Comparison of ENCODE assay signal across 1 cellular context in the genomic region with DNA sequence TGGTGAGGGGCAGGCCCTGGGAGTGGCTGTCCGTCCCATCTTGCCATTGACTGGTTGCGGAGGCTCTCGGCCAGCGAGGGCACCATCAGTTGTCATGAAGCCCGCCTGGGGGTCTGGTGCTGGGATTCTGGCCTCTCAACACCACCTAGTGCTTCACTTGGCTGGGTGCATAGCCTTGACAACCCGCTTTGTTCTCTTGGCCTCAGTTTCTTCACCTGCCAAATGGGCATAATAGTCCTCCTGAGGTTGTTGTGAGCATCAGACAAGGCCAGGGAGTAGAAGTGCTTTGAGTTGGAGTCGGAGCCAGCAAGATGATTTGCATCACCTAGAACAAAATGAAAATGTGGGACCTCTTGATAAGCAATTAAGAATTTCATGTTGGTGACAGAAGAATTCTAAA.
A peak's percentile ranks its signal among the peaks of the same experiment; 100 is the strongest.
TF ChIP-seq lines count a peak whose summit lies in the region.

No MANE protein-coding gene starts in this region.

TF ChIP-seq in H1, 55 proteins besides CTCF, POLR2A, EP300 and RAD21:
- TF ChIP-seq, protein P1, sequence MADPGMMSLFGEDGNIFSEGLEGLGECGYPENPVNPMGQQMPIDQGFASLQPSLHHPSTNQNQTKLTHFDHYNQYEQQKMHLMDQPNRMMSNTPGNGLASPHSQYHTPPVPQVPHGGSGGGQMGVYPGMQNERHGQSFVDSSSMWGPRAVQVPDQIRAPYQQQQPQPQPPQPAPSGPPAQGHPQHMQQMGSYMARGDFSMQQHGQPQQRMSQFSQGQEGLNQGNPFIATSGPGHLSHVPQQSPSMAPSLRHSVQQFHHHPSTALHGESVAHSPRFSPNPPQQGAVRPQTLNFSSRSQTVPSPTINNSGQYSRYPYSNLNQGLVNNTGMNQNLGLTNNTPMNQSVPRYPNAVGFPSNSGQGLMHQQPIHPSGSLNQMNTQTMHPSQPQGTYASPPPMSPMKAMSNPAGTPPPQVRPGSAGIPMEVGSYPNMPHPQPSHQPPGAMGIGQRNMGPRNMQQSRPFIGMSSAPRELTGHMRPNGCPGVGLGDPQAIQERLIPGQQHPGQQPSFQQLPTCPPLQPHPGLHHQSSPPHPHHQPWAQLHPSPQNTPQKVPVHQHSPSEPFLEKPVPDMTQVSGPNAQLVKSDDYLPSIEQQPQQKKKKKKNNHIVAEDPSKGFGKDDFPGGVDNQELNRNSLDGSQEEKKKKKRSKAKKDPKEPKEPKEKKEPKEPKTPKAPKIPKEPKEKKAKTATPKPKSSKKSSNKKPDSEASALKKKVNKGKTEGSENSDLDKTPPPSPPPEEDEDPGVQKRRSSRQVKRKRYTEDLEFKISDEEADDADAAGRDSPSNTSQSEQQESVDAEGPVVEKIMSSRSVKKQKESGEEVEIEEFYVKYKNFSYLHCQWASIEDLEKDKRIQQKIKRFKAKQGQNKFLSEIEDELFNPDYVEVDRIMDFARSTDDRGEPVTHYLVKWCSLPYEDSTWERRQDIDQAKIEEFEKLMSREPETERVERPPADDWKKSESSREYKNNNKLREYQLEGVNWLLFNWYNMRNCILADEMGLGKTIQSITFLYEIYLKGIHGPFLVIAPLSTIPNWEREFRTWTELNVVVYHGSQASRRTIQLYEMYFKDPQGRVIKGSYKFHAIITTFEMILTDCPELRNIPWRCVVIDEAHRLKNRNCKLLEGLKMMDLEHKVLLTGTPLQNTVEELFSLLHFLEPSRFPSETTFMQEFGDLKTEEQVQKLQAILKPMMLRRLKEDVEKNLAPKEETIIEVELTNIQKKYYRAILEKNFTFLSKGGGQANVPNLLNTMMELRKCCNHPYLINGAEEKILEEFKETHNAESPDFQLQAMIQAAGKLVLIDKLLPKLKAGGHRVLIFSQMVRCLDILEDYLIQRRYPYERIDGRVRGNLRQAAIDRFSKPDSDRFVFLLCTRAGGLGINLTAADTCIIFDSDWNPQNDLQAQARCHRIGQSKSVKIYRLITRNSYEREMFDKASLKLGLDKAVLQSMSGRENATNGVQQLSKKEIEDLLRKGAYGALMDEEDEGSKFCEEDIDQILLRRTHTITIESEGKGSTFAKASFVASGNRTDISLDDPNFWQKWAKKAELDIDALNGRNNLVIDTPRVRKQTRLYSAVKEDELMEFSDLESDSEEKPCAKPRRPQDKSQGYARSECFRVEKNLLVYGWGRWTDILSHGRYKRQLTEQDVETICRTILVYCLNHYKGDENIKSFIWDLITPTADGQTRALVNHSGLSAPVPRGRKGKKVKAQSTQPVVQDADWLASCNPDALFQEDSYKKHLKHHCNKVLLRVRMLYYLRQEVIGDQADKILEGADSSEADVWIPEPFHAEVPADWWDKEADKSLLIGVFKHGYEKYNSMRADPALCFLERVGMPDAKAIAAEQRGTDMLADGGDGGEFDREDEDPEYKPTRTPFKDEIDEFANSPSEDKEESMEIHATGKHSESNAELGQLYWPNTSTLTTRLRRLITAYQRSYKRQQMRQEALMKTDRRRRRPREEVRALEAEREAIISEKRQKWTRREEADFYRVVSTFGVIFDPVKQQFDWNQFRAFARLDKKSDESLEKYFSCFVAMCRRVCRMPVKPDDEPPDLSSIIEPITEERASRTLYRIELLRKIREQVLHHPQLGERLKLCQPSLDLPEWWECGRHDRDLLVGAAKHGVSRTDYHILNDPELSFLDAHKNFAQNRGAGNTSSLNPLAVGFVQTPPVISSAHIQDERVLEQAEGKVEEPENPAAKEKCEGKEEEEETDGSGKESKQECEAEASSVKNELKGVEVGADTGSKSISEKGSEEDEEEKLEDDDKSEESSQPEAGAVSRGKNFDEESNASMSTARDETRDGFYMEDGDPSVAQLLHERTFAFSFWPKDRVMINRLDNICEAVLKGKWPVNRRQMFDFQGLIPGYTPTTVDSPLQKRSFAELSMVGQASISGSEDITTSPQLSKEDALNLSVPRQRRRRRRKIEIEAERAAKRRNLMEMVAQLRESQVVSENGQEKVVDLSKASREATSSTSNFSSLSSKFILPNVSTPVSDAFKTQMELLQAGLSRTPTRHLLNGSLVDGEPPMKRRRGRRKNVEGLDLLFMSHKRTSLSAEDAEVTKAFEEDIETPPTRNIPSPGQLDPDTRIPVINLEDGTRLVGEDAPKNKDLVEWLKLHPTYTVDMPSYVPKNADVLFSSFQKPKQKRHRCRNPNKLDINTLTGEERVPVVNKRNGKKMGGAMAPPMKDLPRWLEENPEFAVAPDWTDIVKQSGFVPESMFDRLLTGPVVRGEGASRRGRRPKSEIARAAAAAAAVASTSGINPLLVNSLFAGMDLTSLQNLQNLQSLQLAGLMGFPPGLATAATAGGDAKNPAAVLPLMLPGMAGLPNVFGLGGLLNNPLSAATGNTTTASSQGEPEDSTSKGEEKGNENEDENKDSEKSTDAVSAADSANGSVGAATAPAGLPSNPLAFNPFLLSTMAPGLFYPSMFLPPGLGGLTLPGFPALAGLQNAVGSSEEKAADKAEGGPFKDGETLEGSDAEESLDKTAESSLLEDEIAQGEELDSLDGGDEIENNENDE (IDR thresholded peaks at IDR 0.05; ENCODE audit: insufficient replicate concordance, low read length) = no peak
- TF ChIP-seq KDM1A (IDR thresholded peaks at IDR 0.05; ENCODE audit: borderline replicate concordance, low read length) (peak; percentile 48; the same call in 1 of the 2 replicates), CBX5 (IDR thresholded peaks at IDR 0.05; ENCODE audit: low read depth, low read length) (no peak), SIX5 (IDR thresholded peaks at IDR 0.05; ENCODE audit: low read depth, low read length) (no peak), CHD2 (IDR thresholded peaks at IDR 0.05; ENCODE audit: low read length) (no peak)
TF ChIP-seq in H1: peak in this region for 1.
